In genomic region chrX:64394059-64394873, GRCh38 we compare ENCODE assay signal across 8 cellular contexts. TPM values are rescaled to one million over a fixed set of nuclear protein-coding genes. Genes with fewer than 3 reads are reported as not detected.
DNase-seq lines count a peak whose midpoint lies in the region; ATAC-seq, FAIRE-seq and TF ChIP-seq lines count a peak whose summit lies in the region.

No MANE protein-coding gene starts in this region.

- H3K36me3 ChIP-seq in HUES48 (ENCODE audit: control insufficient read depth, insufficient read depth, low read length) (no peaks in the 10 kb centered on the region), duodenal mucosa (ENCODE audit: control insufficient read depth in 1 of 2, insufficient read depth in 2 of 2, low read length in 2 of 2) (no peaks in the 10 kb centered on the region), pancreas (no peaks in the 10 kb centered on the region)

- H3K27me3 ChIP-seq in HUES48 (ENCODE audit: control insufficient read depth, insufficient read depth, low read length) = no peaks in the 10 kb centered on the region
- no peaks in the 10 kb centered on the region for H3K27me3 ChIP-seq in duodenal mucosa (ENCODE audit: control insufficient read depth in 1 of 2, insufficient read depth in 2 of 2, low read length in 2 of 2)
- H3K27me3 ChIP-seq in pancreas = peaks cover 0 to 6% (median 0%) of the 10 kb centered on the region in 4 donors

- DNase-seq in NCI-H82 (lab: John Stamatoyannopoulos, UW) (peak; percentile 52), NCI-H82 treated with DMSO at 0.1 percent for 48 hours (lab: John Stamatoyannopoulos, UW; ENCODE audit: unreplicated experiment) (no peak), pancreas (no peak), NCI-H1436 treated with DMSO at 0.1 percent for 48 hours (lab: John Stamatoyannopoulos, UW) (no peak), frontal cortex (ENCODE audit: low spot score in 2 of 2) (no peak)
- no peak for DNase-seq in stimulated activated CD4-positive, alpha-beta T cell treated with anti-CD3 and anti-CD28 coated beads, Interleukin-15, amount 100 ng/mL, for 24 hours

- H3K4me1 ChIP-seq in HUES48 (ENCODE audit: control insufficient read depth, insufficient read depth, low read length) (no peaks in the 10 kb centered on the region), duodenal mucosa (ENCODE audit: control insufficient read depth in 1 of 2, insufficient read depth in 2 of 2, low read length in 2 of 2) (no peaks in the 10 kb centered on the region), pancreas (no peaks in the 10 kb centered on the region)

- H3K4me3 ChIP-seq in HUES48 (ENCODE audit: low read depth, low read length) (peak overlapping the region; percentile 67), duodenal mucosa (ENCODE audit: low read depth in 1 of 2, low read length in 2 of 2) (peak overlapping the region; percentile 83 to 84), pancreas (peak overlapping the region; percentile 31 to 49 (median 40))

- FAIRE-seq in pancreas (lab: Jason Lieb, UNC) (no peak), frontal cortex (lab: Jason Lieb, UNC) (no peak)

- H3K9me3 ChIP-seq in HUES48 (ENCODE audit: control insufficient read depth, insufficient read depth, low read length) = peaks cover 34% of the 10 kb centered on the region
- no peaks in the 10 kb centered on the region for H3K9me3 ChIP-seq in duodenal mucosa (ENCODE audit: control insufficient read depth in 1 of 2, low read length in 2 of 2)
- no peaks in the 10 kb centered on the region for H3K9me3 ChIP-seq in pancreas

- peak in 2 of 4 donors; percentile 40 to 49 for ATAC-seq in pancreas

- no peak for TF ChIP-seq CTCF in pancreas (IDR thresholded peaks at IDR 0.05)

- H3K27ac ChIP-seq in HUES48 (ENCODE audit: low read depth, low read length) (peak overlapping the region; percentile 51), duodenal mucosa (ENCODE audit: low read depth, low read length) (no peak overlapping the region), pancreas (no peak overlapping the region)

- H3K9ac ChIP-seq in HUES48 (ENCODE audit: low read depth, low read length) (no peak overlapping the region), duodenal mucosa (ENCODE audit: low read depth in 1 of 2, low read length in 2 of 2) (peak overlapping the region; percentile 63 to 71)

- intact Hi-C loops in pancreas (cut with DNase I) = no loop called here

- WGBS in pancreas, 2 donors = 34 to 40% methylated on average over 12 of the region's 12 CpGs

RNA-seq across cellular contexts. Expression of gene MTMR8, which starts 1.0 kb away (rescaled TPM):
- total RNA-seq in pancreas (1 to 10 TPM in 5 of 6 donors, under 1 TPM in 1; 0.91 to 1.7 (median 1.3) TPM), frontal cortex (4.5 TPM)
- polyA plus RNA-seq in pancreas = under 1 TPM; 0.35 to 0.99 TPM
